Comparison of ENCODE assay signal across 1 cellular context in the genomic region with DNA sequence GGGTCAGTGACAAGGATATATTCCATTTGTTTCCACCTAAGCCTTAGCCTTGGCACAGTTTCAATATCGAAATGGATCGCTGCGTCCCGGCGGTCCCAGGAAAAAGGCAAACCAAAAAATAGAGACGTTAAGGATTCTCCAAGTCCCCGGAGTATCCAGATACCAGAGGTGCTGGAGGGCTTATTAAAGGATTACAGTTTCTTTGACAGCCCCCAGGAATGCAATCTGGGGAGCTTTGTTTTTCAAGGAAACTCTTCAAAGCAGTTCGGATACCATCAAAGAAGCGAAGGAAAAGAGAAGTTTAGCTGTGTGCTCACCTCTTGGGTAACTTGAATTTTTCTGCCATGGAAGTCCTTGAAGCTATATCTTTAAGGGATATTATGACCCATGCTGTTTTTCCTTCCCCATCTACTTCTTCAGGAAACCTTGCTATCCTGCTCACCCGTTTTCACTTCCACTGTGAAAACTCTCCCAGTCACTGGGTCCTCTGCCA.
TF ChIP-seq lines count a peak whose summit lies in the region.

No MANE protein-coding gene starts in this region.

TF ChIP-seq in H1, 55 proteins besides CTCF, POLR2A, EP300 and RAD21:
- TF ChIP-seq SP2 (IDR thresholded peaks at IDR 0.05; ENCODE audit: low read length): no peak
- no peak for TF ChIP-seq BCL11A (IDR thresholded peaks at IDR 0.05; ENCODE audit: low read depth in 2 of 2, low read length in 2 of 2)
- TF ChIP-seq CBX5 (IDR thresholded peaks at IDR 0.05; ENCODE audit: low read depth, low read length): no peak
- no peak for TF ChIP-seq SP1 (IDR thresholded peaks at IDR 0.05; ENCODE audit: low read depth, low read length)
- no peak for TF ChIP-seq CREB1 (IDR thresholded peaks at IDR 0.05)
- TF ChIP-seq RBBP5 (IDR thresholded peaks at IDR 0.05; ENCODE audit: borderline replicate concordance, low read depth, low read length): no peak
